1 cellular context compared by ENCODE assay signal in genomic region chrX:9267415-9267814, GRCh38.
A peak's percentile ranks its signal among the peaks of the same experiment; 100 is the strongest.
TF ChIP-seq lines count a peak whose summit lies in the region.

No MANE protein-coding gene starts in this region.

TF ChIP-seq in HepG2, 621 proteins besides CTCF, POLR2A, EP300 and RAD21 (continued from another document and continues in another):
- TF ChIP-seq ZNF318 (CRISPR knock-in tag; IDR thresholded peaks at IDR 0.05) (no peak), HINFP (CRISPR knock-in tag; IDR thresholded peaks at IDR 0.05; ENCODE audit: low read depth) (no peak), ZNF564 (CRISPR knock-in tag; IDR thresholded peaks at IDR 0.05) (no peak), ZNF770 (CRISPR knock-in tag; IDR thresholded peaks at IDR 0.05) (peak; percentile 96), MAF1 (CRISPR knock-in tag; IDR thresholded peaks at IDR 0.05; ENCODE audit: borderline replicate concordance) (no peak), MED8 (CRISPR knock-in tag; IDR thresholded peaks at IDR 0.05; ENCODE audit: insufficient replicate concordance) (no peak), THAP7 (CRISPR knock-in tag; IDR thresholded peaks at IDR 0.05) (no peak), SOX5 (CRISPR knock-in tag; IDR thresholded peaks at IDR 0.05; ENCODE audit: borderline replicate concordance) (peak; percentile 49; the same call in 1 of the 2 replicates), SATB2 (CRISPR knock-in tag; IDR thresholded peaks at IDR 0.05) (no peak), STAT6 (CRISPR knock-in tag; IDR thresholded peaks at IDR 0.05; ENCODE audit: borderline replicate concordance) (no peak), MYPOP (CRISPR knock-in tag; IDR thresholded peaks at IDR 0.05) (no peak), KAT8 (CRISPR knock-in tag; IDR thresholded peaks at IDR 0.05) (peak; percentile 42; the same call in 1 of the 2 replicates), ZNF143 (CRISPR knock-in tag; IDR thresholded peaks at IDR 0.05) (no peak), NFIC (IDR thresholded peaks at IDR 0.05; ENCODE audit: low read length) (peak; percentile 46; the same call in 1 of the 2 replicates), ZNF232 (CRISPR knock-in tag; IDR thresholded peaks at IDR 0.05; ENCODE audit: borderline replicate concordance) (no peak), HNF4A (CRISPR knock-in tag; IDR thresholded peaks at IDR 0.05) (peak; percentile 71), TFDP1 (CRISPR knock-in tag; IDR thresholded peaks at IDR 0.05; ENCODE audit: borderline replicate concordance) (no peak), ZSCAN29 (CRISPR knock-in tag; conservative IDR thresholded peaks at IDR 0.05) (no peak), ZMYM3 (CRISPR knock-in tag; IDR thresholded peaks at IDR 0.05) (peak; percentile 74), ZNF326 (CRISPR knock-in tag; IDR thresholded peaks at IDR 0.05; ENCODE audit: borderline replicate concordance) (no peak), ZNF703 (CRISPR knock-in tag; IDR thresholded peaks at IDR 0.05; ENCODE audit: borderline replicate concordance) (0 out of 2 replicates have a peak, but pooled peaks have one; percentile 35), NFYC (CRISPR knock-in tag; IDR thresholded peaks at IDR 0.05) (no peak), SIX4 (CRISPR knock-in tag; IDR thresholded peaks at IDR 0.05) (no peak), RXRA (CRISPR knock-in tag; IDR thresholded peaks at IDR 0.05) (no peak), FOXP4 (CRISPR knock-in tag; IDR thresholded peaks at IDR 0.05) (peak; percentile 78), SMARCE1 (IDR thresholded peaks at IDR 0.05; ENCODE audit: borderline replicate concordance) (no peak), GLMP (CRISPR knock-in tag; IDR thresholded peaks at IDR 0.05; ENCODE audit: borderline replicate concordance) (no peak), ZFP36L2 (CRISPR knock-in tag; IDR thresholded peaks at IDR 0.05) (no peak), MXD1 (CRISPR knock-in tag; IDR thresholded peaks at IDR 0.05) (no peak), SKI (IDR thresholded peaks at IDR 0.05; ENCODE audit: partially characterized antibody) (peak; percentile 38), FLYWCH1 (CRISPR knock-in tag; IDR thresholded peaks at IDR 0.05) (no peak), ZNF605 (CRISPR knock-in tag; IDR thresholded peaks at IDR 0.05) (no peak), HHEX (CRISPR knock-in tag; IDR thresholded peaks at IDR 0.05) (peak; percentile 84), ATF7-NPFF (CRISPR knock-in tag; IDR thresholded peaks at IDR 0.05; ENCODE audit: low read depth) (no peak), HMGXB4 (CRISPR knock-in tag; IDR thresholded peaks at IDR 0.05; ENCODE audit: borderline replicate concordance in 1 of 2, low read depth in 1 of 2) (no peak)
